8 cellular contexts compared by ENCODE assay signal in genomic region chr6:131136021-131136847, GRCh38. TPM values are rescaled to one million over a fixed set of nuclear protein-coding genes. Genes with fewer than 3 reads are reported as not detected.
A peak's percentile ranks its signal among the peaks of the same experiment; 100 is the strongest.
DNase-seq lines count a peak whose midpoint lies in the region; TF ChIP-seq lines count a peak whose summit lies in the region.

No MANE protein-coding gene starts in this region.

- H3K27ac Mint-ChIP-seq in Caco-2 (ENCODE audit: unreplicated experiment) (peak overlapping the region; percentile 15), neural progenitor cell (peak overlapping the region; percentile 87)

- H3K79me2 ChIP-seq in neural progenitor cell (ENCODE audit: low read depth) = no peaks in the 10 kb centered on the region

- no peak for DNase-seq in Caco-2
- no peak for DNase-seq in HFF-Myc (ENCODE audit: extremely low read depth, low read depth)
- DNase-seq in WERI-Rb-1 = no peak
- peak; percentile 17 for DNase-seq in fibroblast of the conjunctiva (ENCODE audit: low read depth)
- no peak for DNase-seq in neural progenitor cell (ENCODE audit: low spot score)
- no peak for DNase-seq in activated gamma-delta T cell treated with Interleukin-2 at 50 U/mL for 16 hours
- DNase-seq in SHP77 (lab: John Stamatoyannopoulos, UW) = no peak
- DNase-seq in NCI-H1092 (lab: John Stamatoyannopoulos, UW) = no peak

- H3K4me2 ChIP-seq in neural progenitor cell = peak overlapping the region; percentile 87

- peaks cover 12% of the 10 kb centered on the region for H3F3A ChIP-seq in neural progenitor cell (ENCODE audit: low read depth)

- no peaks in the 10 kb centered on the region for H4K20me1 ChIP-seq in neural progenitor cell (ENCODE audit: low read depth)

- no peaks in the 10 kb centered on the region for H3K27me3 Mint-ChIP-seq in Caco-2 (ENCODE audit: insufficient read depth, unreplicated experiment)
- peaks cover 6% of the 10 kb centered on the region for H3K27me3 Mint-ChIP-seq in neural progenitor cell (ENCODE audit: insufficient read depth, low read depth)

- H3K4me3 ChIP-seq in Caco-2 (ENCODE audit: low read depth, low read length) (peak overlapping the region; percentile 44), HFF-Myc (replicated peaks; ENCODE audit: low read depth, low read length) (peak overlapping the region; percentile 63), WERI-Rb-1 (ENCODE audit: low read depth, low read length) (peak overlapping the region; percentile 57), neural progenitor cell (peak overlapping the region; percentile 58)

- H3K36me3 Mint-ChIP-seq in Caco-2 (ENCODE audit: insufficient read depth, unreplicated experiment) (no peaks in the 10 kb centered on the region), neural progenitor cell (peaks cover 3% of the 10 kb centered on the region)

- H3K9me3 ChIP-seq in Caco-2 (no peaks in the 10 kb centered on the region), WERI-Rb-1 (ENCODE audit: severe bottlenecking) (no peaks in the 10 kb centered on the region), neural progenitor cell (ENCODE audit: low read depth) (no peaks in the 10 kb centered on the region)

- intact Hi-C loops in Caco-2 (cut with micrococcal nuclease; ENCODE audit: unreplicated experiment) = no loop called here

- H3K27ac ChIP-seq in WERI-Rb-1 (no peak overlapping the region), neural progenitor cell (no peak overlapping the region)

- POLR2A ChIA-PET in Caco-2 (lab: Charles Lee) = no interaction called here

- TSS peak; percentile 55 for BruUV-seq in Caco-2 (replicated peaks; lab: Mats Ljungman, UMichigan)

- no peaks in the 10 kb centered on the region for H3K27me3 ChIP-seq in Caco-2 (replicated peaks; ENCODE audit: control insufficient read depth, insufficient read depth, low read length)
- H3K27me3 ChIP-seq in WERI-Rb-1 (ENCODE audit: insufficient read depth, low read depth, severe bottlenecking) = no peaks in the 10 kb centered on the region
- H3K27me3 ChIP-seq in neural progenitor cell = peaks cover 20% of the 10 kb centered on the region

- H3K36me3 ChIP-seq in Caco-2 (ENCODE audit: control insufficient read depth, insufficient read depth, low read length) (no peaks in the 10 kb centered on the region), WERI-Rb-1 (no peaks in the 10 kb centered on the region), neural progenitor cell (no peaks in the 10 kb centered on the region)

- TF ChIP-seq CTCF in Caco-2 (IDR thresholded peaks at IDR 0.05; ENCODE audit: insufficient read depth in 1 of 2, low read depth in 1 of 2, low read length in 1 of 2, severe bottlenecking in 1 of 2, unreplicated experiment in 1 of 2) (no peak), HFF-Myc (IDR thresholded peaks at IDR 0.05; ENCODE audit: low read depth, low read length, missing control alignments) (no peak), WERI-Rb-1 (IDR thresholded peaks at IDR 0.05; ENCODE audit: low read depth, low read length) (no peak), neural progenitor cell (IDR thresholded peaks at IDR 0.05) (no peak)

- H3K4me1 Mint-ChIP-seq in Caco-2 (ENCODE audit: low read depth, unreplicated experiment) (no peaks in the 10 kb centered on the region), neural progenitor cell (peaks cover 21% of the 10 kb centered on the region)

- CTCF ChIA-PET in Caco-2 (lab: Charles Lee) = no interaction called here

- H3K9me3 Mint-ChIP-seq in Caco-2 (ENCODE audit: unreplicated experiment) (no peaks in the 10 kb centered on the region), neural progenitor cell (peaks cover 5% of the 10 kb centered on the region)

- no peak overlapping the region for H3K9ac ChIP-seq in neural progenitor cell

- H2AFZ ChIP-seq in neural progenitor cell (replicated peaks) = peak overlapping the region; percentile 99

- H3K4me3 Mint-ChIP-seq in Caco-2 (ENCODE audit: unreplicated experiment) (peak overlapping the region; percentile 78), neural progenitor cell (peak overlapping the region; percentile 86)

- peaks cover 8% of the 10 kb centered on the region; the same call in 1 of the 2 replicates for H3K4me1 ChIP-seq in Caco-2
- peaks cover 7% of the 10 kb centered on the region for H3K4me1 ChIP-seq in neural progenitor cell

RNA-seq across cellular contexts. Expression of gene AKAP7, which starts 1.0 kb away (rescaled TPM):
- total RNA-seq in Caco-2 (2022) = 3.8 and 5.6 TPM in 2 replicates
- 8.3 and 15.5 TPM in 2 replicates for total RNA-seq in neural progenitor cell (ENCODE audit: low replicate concordance)
